In the genomic region with DNA sequence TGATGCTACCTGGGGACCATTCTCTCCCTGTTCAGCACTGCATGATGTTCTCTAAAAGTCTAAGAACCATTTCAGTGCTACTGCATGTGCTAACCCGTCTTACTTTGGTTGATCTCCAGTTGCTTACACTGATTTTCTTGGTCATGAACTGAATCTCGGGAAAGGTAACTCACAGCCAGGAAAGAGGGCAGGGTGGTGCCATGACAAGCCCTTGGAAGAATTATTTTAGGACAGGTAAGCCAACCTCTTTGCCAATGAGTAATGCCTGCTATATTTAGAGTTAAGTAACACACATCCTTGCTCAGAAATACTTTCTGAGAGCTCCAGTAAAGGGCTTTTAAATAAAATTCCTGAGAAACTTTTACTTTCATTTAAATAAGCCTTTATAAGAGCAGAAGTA, we compare ENCODE assay signal across 24 cellular contexts.
"Had no signal": no experiment of that assay in that cellular context is flagged by ENCODE, and none has a peak within 500 bp of the region (broad histone marks: within the 10 kb centered on the region; RNA-seq: fewer than 3 reads in every experiment).

No MANE protein-coding gene starts in this region.

- H3K36me3 Mint-ChIP-seq: activated naive CD4-positive, alpha-beta T cell treated with anti-CD3 and anti-CD28 coated beads, Interleukin-2, amount 50 U/mL, for 72 hours; memory B cell; naive thymus-derived CD4-positive, alpha-beta T cell had no signal

- H3K27ac Mint-ChIP-seq: activated CD4-positive, alpha-beta T cell treated with anti-CD3 and anti-CD28 coated beads for 36 hours; activated naive CD4-positive, alpha-beta T cell treated with anti-CD3 and anti-CD28 coated beads, Interleukin-2, amount 50 U/mL, for 72 hours; activated T-helper 1 cell treated with anti-CD3 and anti-CD28 coated beads, Interleukin-12 subunit alpha, Interleukin-12 subunit beta, Interleukin-2, Interleukin-4 antibody, amounts not matched to agents 30 ng/mL and 10 ng/mL and 1 ng/mL, durations not matched to agents 14 hours and 24 hours and 36 hours; dendritic cell treated with granulocyte-macrophage colony-stimulating factor and Interleukin-4, amounts not matched to agents 40 ng/mL and 50 ng/mL, for 4 days; memory B cell; stimulated activated naive CD8-positive, alpha-beta T cell treated with anti-CD3 and anti-CD28 coated beads, Interleukin-15, Interleukin-2, amounts not matched to agents 100 ng/mL and 50 ng/mL, for 24 hours had no signal

- H3K4me3 Mint-ChIP-seq: activated CD4-positive, alpha-beta T cell treated with anti-CD3 and anti-CD28 coated beads for 36 hours; activated T-helper 1 cell treated with anti-CD3 and anti-CD28 coated beads, Interleukin-12 subunit alpha, Interleukin-12 subunit beta, Interleukin-2, Interleukin-4 antibody, amounts not matched to agents 30 ng/mL and 10 ng/mL and 1 ng/mL, durations not matched to agents 14 hours and 24 hours and 36 hours; dendritic cell treated with granulocyte-macrophage colony-stimulating factor and Interleukin-4, amounts not matched to agents 40 ng/mL and 50 ng/mL, for 4 days; memory B cell; naive thymus-derived CD4-positive, alpha-beta T cell; stimulated activated naive CD8-positive, alpha-beta T cell treated with anti-CD3 and anti-CD28 coated beads, Interleukin-15, Interleukin-2, amounts not matched to agents 100 ng/mL and 50 ng/mL, for 24 hours had no signal

- H3K27me3 Mint-ChIP-seq: activated CD4-positive, alpha-beta T cell treated with anti-CD3 and anti-CD28 coated beads for 36 hours; dendritic cell treated with granulocyte-macrophage colony-stimulating factor and Interleukin-4, amounts not matched to agents 40 ng/mL and 50 ng/mL, for 4 days had no signal

- H3K9me3 Mint-ChIP-seq: activated T-helper 1 cell treated with anti-CD3 and anti-CD28 coated beads, Interleukin-12 subunit alpha, Interleukin-12 subunit beta, Interleukin-2, Interleukin-4 antibody, amounts not matched to agents 30 ng/mL and 10 ng/mL and 1 ng/mL, durations not matched to agents 14 hours and 24 hours and 36 hours; memory B cell had no signal

- FAIRE-seq: astrocyte, endothelial cell of umbilical vein, kidney, small intestine, TTC549 had no signal

- H3K27ac ChIP-seq: adrenal gland, gastrocnemius medialis, ovary, right lobe of liver, transverse colon, vagina had no signal

- ATAC-seq: activated CD4-positive, alpha-beta T cell treated with anti-CD3 and anti-CD28 coated beads for 36 hours; activated naive CD4-positive, alpha-beta T cell treated with anti-CD3 and anti-CD28 coated beads, Interleukin-2, amount 50 U/mL, for 72 hours; gastrocnemius medialis; left lobe of liver; naive thymus-derived CD4-positive, alpha-beta T cell; right lobe of liver had no signal

- H3K36me3 ChIP-seq: adrenal gland, gastrocnemius medialis, ovary, right lobe of liver, transverse colon, vagina had no signal

- H3K9me3 ChIP-seq: adrenal gland, gastrocnemius medialis, ovary, right lobe of liver, transverse colon, vagina had no signal

- H3K4me3 ChIP-seq: adrenal gland, gastrocnemius medialis, ovary, right lobe of liver, transverse colon, vagina had no signal

- H3K4me1 Mint-ChIP-seq: activated CD4-positive, alpha-beta T cell treated with anti-CD3 and anti-CD28 coated beads for 36 hours; memory B cell; naive thymus-derived CD4-positive, alpha-beta T cell had no signal

- H3K27me3 ChIP-seq: adrenal gland, gastrocnemius medialis, ovary, right lobe of liver, transverse colon, vagina had no signal

- DNase-seq: activated CD4-positive, alpha-beta T cell treated with anti-CD3 and anti-CD28 coated beads for 36 hours; activated CD4-positive, alpha-beta T cell treated with anti-CD3 and anti-CD28 coated beads, Interleukin-2, amount 50 U/mL, for 48 hours; activated gamma-delta T cell treated with Interleukin-2 at 50 U/mL for 16 hours; adrenal gland; effector CD8-positive, alpha-beta T cell; gastrocnemius medialis; kidney; naive thymus-derived CD4-positive, alpha-beta T cell; ovary; right lobe of liver; small intestine; stimulated activated CD4-positive, alpha-beta T cell treated with anti-CD3 and anti-CD28 coated beads, Interleukin-15, amount 100 ng/mL, for 24 hours; stimulated activated CD4-positive, alpha-beta T cell treated with anti-CD3 and anti-CD28 coated beads, Interleukin-2, amount 100 ng/mL, for 48 hours; transverse colon had no signal

- H3K4me1 ChIP-seq: adrenal gland, right lobe of liver, vagina had no signal
